In genomic region chr20:61185841-61186601, GRCh38 we compare ENCODE assay signal across 14 cellular contexts.
A peak's percentile ranks its signal among the peaks of the same experiment; 100 is the strongest.
DNase-seq lines count a peak whose midpoint lies in the region; ATAC-seq, FAIRE-seq and TF ChIP-seq lines count a peak whose summit lies in the region.
"Had no signal": no experiment of that assay in that cellular context is flagged by ENCODE, and none has a peak within 500 bp of the region (broad histone marks: within the 10 kb centered on the region; RNA-seq: fewer than 3 reads in every experiment).

No MANE protein-coding gene starts in this region.

- DNase-seq in GM03348 (ENCODE audit: low spot score) (peak; percentile 85), SK-N-MC (ENCODE audit: low read depth, low spot score) (peak; percentile 79), fibroblast of the aortic adventitia (ENCODE audit: low read depth) (peak; percentile 82), retinal pigment epithelial cell (ENCODE audit: low read depth) (peak; percentile 82), DMS153 treated with DMSO at 0.1 percent for 48 hours (lab: John Stamatoyannopoulos, UW; ENCODE audit: unreplicated experiment) (no peak), HUDEP-2 (lab: John Stamatoyannopoulos, UW; ENCODE audit: unreplicated experiment in 76 of 76) (no peak), GM12891 (ENCODE audit: insufficient read length, low spot score) (no peak)
- DNase-seq: activated effector memory CD4-positive, alpha-beta T cell treated with anti-CD3 and anti-CD28 coated beads, Interleukin-2, amount 50 U/mL, for 16 hours; effector CD8-positive, alpha-beta T cell; left ventricle myocardium inferior; NCI-H1048; stimulated activated naive CD8-positive, alpha-beta T cell treated with anti-CD3 and anti-CD28 coated beads, Interleukin-15, amount 100 ng/mL, for 72 hours had no signal

- no peak for ATAC-seq in GM21825 (IDR thresholded peaks at IDR 0.05; ENCODE audit: unreplicated experiment)
- ATAC-seq: stimulated activated naive CD8-positive, alpha-beta T cell treated with anti-CD3 and anti-CD28 coated beads, Interleukin-15, amount 100 ng/mL, for 72 hours had no signal

- peak overlapping the region; percentile 60 for H3K27ac ChIP-seq in SK-N-MC
- H3K27ac ChIP-seq: left ventricle myocardium inferior, skin epidermis had no signal

- no peaks in the 10 kb centered on the region for H3K36me3 ChIP-seq in SK-N-MC (ENCODE audit: insufficient read depth, low read length)
- H3K36me3 ChIP-seq: left ventricle myocardium inferior had no signal

- TF ChIP-seq POLR2A in GM12891 (IDR thresholded peaks at IDR 0.05; ENCODE audit: low read depth, low read length) = no peak

- H3K4me3 ChIP-seq in SK-N-MC (peak overlapping the region; percentile 19), fibroblast of the aortic adventitia (ENCODE audit: low read depth, low read length) (no peak overlapping the region), retinal pigment epithelial cell (ENCODE audit: low read length) (no peak overlapping the region)
- H3K4me3 ChIP-seq: left ventricle myocardium inferior, skin epidermis had no signal

- no peak for FAIRE-seq in GM12891 (lab: Jason Lieb, UNC)

- H3K9ac ChIP-seq in SK-N-MC (ENCODE audit: insufficient read length) = no peak overlapping the region

- TF ChIP-seq CTCF in fibroblast of the aortic adventitia (IDR thresholded peaks at IDR 0.05; ENCODE audit: insufficient read depth, low read length) (no peak), retinal pigment epithelial cell (conservative IDR thresholded peaks at IDR 0.05; ENCODE audit: low read depth, low read length) (no peak)

- no peaks in the 10 kb centered on the region for H3K9me3 ChIP-seq in SK-N-MC (ENCODE audit: low read depth, low read length)
- H3K9me3 ChIP-seq: left ventricle myocardium inferior had no signal

TF ChIP-seq in GM12891, 5 proteins besides CTCF, POLR2A, EP300 and RAD21:
- no peak for TF ChIP-seq POLR2AphosphoS5 (IDR thresholded peaks at IDR 0.05; ENCODE audit: low read depth, low read length)

Comparison
In these comparisons a context has a peak if more than half of its experiments do, and no peak if none do; other contexts are left out.
1. DNase-seq: peak in GM03348 (single experiment), SK-N-MC (single experiment), fibroblast of the aortic adventitia (single experiment) and retinal pigment epithelial cell (single experiment); none in DMS153 treated with DMSO at 0.1 percent for 48 hours (single experiment), HUDEP-2 (0 of 76) and GM12891 (single experiment).